In genomic region chr3:160825311-160825800, GRCh38 we compare ENCODE assay signal across 27 cellular contexts.
"Had no signal": no experiment of that assay in that cellular context is flagged by ENCODE, and none has a peak within 500 bp of the region (broad histone marks: within the 10 kb centered on the region; RNA-seq: fewer than 3 reads in every experiment).

No MANE protein-coding gene starts in this region.

- H3K9me3 Mint-ChIP-seq: dendritic cell treated with granulocyte-macrophage colony-stimulating factor and Interleukin-4, amounts not matched to agents 40 ng/mL and 50 ng/mL, for 4 days; effector memory CD8-positive, alpha-beta T cell; endodermal cell; immature natural killer cell had no signal

- DNase-seq: colonic mucosa; cortex of kidney; effector CD8-positive, alpha-beta T cell; effector memory CD8-positive, alpha-beta T cell; endodermal cell; erythroblast; esophagus squamous epithelium; foreskin fibroblast; foreskin melanocyte; gastrocnemius medialis; glutamatergic neuron; head of caudate nucleus; heart right ventricle; hippocampal formation; immature natural killer cell; islet precursor cell; kidney; kidney glomerular epithelial cell; left colon; left lung; left ventricle myocardium superior; lower lobe of right lung; mesenchymal stem cell; midbrain had no signal

- H3K27ac Mint-ChIP-seq: dendritic cell treated with granulocyte-macrophage colony-stimulating factor and Interleukin-4, amounts not matched to agents 40 ng/mL and 50 ng/mL, for 4 days; effector memory CD8-positive, alpha-beta T cell; endodermal cell; immature natural killer cell had no signal

- H3K4me3 Mint-ChIP-seq: dendritic cell treated with granulocyte-macrophage colony-stimulating factor and Interleukin-4, amounts not matched to agents 40 ng/mL and 50 ng/mL, for 4 days; effector memory CD8-positive, alpha-beta T cell; endodermal cell; immature natural killer cell had no signal

- H3K27ac ChIP-seq: colonic mucosa, epithelial cell of prostate, esophagus squamous epithelium, gastrocnemius medialis, heart right ventricle, left lung, lower lobe of right lung had no signal

- H3K36me3 Mint-ChIP-seq: immature natural killer cell had no signal

- H3K4me3 ChIP-seq: colonic mucosa, esophagus squamous epithelium, gastrocnemius medialis, heart right ventricle, left lung, lower lobe of right lung had no signal

- H3K4me1 ChIP-seq: colonic mucosa, left lung, lower lobe of right lung had no signal

- ATAC-seq: effector memory CD8-positive, alpha-beta T cell; esophagus mucosa; gastrocnemius medialis; left colon; left lung; lower lobe of right lung had no signal

- H3K27me3 Mint-ChIP-seq: effector memory CD8-positive, alpha-beta T cell had no signal

- H3K9me3 ChIP-seq: colonic mucosa, esophagus squamous epithelium, gastrocnemius medialis, heart right ventricle, left lung, lower lobe of right lung had no signal

- H3K27me3 ChIP-seq: colonic mucosa, esophagus squamous epithelium, gastrocnemius medialis, heart right ventricle, left lung had no signal

- H3K36me3 ChIP-seq: colonic mucosa, esophagus squamous epithelium, gastrocnemius medialis, heart right ventricle, left lung, lower lobe of right lung had no signal
